Comparison of ENCODE assay signal across 22 cellular contexts in genomic region chr5:169347786-169348185, GRCh38. TPM values are rescaled to one million over a fixed set of nuclear protein-coding genes. Genes with fewer than 3 reads are reported as not detected.
DNase-seq lines count a peak whose midpoint lies in the region; ATAC-seq and TF ChIP-seq lines count a peak whose summit lies in the region.
"Had no signal": no experiment of that assay in that cellular context is flagged by ENCODE, and none has a peak within 500 bp of the region (broad histone marks: within the 10 kb centered on the region; RNA-seq: fewer than 3 reads in every experiment).

No MANE protein-coding gene starts in this region.

- no peak overlapping the region for H3K9ac ChIP-seq in skeletal muscle tissue (ENCODE audit: low read depth in 1 of 3, low read length in 3 of 3)

- intact Hi-C loops in heart right ventricle (cut with DNase I) = no loop called here

- no peaks in the 10 kb centered on the region for H3K9me3 Mint-ChIP-seq in stimulated activated naive CD8-positive, alpha-beta T cell treated with anti-CD3 and anti-CD28 coated beads, Interleukin-15, amount 100 ng/mL, for 72 hours
- H3K9me3 Mint-ChIP-seq: activated naive CD8-positive, alpha-beta T cell treated with anti-CD3 and anti-CD28 coated beads, Interleukin-2, amount 50 U/mL, for 24 hours; activated T-cell treated with anti-CD3 and anti-CD28 coated beads, Interleukin-2, amount 50 U/mL, for 72 hours; central memory CD8-positive, alpha-beta T cell; nephron progenitor cell; stimulated activated memory B cell treated with anti-CD40 and anti-IgM and Interleukin-4, amounts not matched to agents 10 μg/mL and 1 μg/mL and 100 μg/mL, for 72 hours; T-helper 2 cell treated with Interferon-gamma antibody and Interleukin-4, amounts not matched to agents 5 μg/mL and 100 μg/mL, for 36 hours had no signal

- H3K36me3 ChIP-seq in skeletal muscle tissue (ENCODE audit: control insufficient read depth in 3 of 3, insufficient read depth in 3 of 3, low read length in 3 of 3) (no peaks in the 10 kb centered on the region), heart right ventricle (no peaks in the 10 kb centered on the region)
- H3K36me3 ChIP-seq: heart left ventricle, Peyer's patch had no signal

- H3K4me3 Mint-ChIP-seq in stimulated activated naive CD8-positive, alpha-beta T cell treated with anti-CD3 and anti-CD28 coated beads, Interleukin-15, amount 100 ng/mL, for 72 hours = no peak overlapping the region
- H3K4me3 Mint-ChIP-seq: activated naive CD8-positive, alpha-beta T cell treated with anti-CD3 and anti-CD28 coated beads, Interleukin-2, amount 50 U/mL, for 24 hours; activated T-cell treated with anti-CD3 and anti-CD28 coated beads, Interleukin-2, amount 50 U/mL, for 72 hours; central memory CD8-positive, alpha-beta T cell; nephron progenitor cell; stimulated activated memory B cell treated with anti-CD40 and anti-IgM and Interleukin-4, amounts not matched to agents 10 μg/mL and 1 μg/mL and 100 μg/mL, for 72 hours; T-helper 2 cell treated with Interferon-gamma antibody and Interleukin-4, amounts not matched to agents 5 μg/mL and 100 μg/mL, for 36 hours had no signal

- H3K27ac ChIP-seq in skeletal muscle tissue (ENCODE audit: low read depth, low read length) = peak overlapping the region; percentile 43
- peak overlapping the region in 1 of 10 donors; percentile 19 for H3K27ac ChIP-seq in heart right ventricle
- H3K27ac ChIP-seq: C4-2B, Peyer's patch had no signal

- WGBS in heart right ventricle, 2 donors = 50 to 84% methylated on average over 2 of the region's 2 CpGs

- DNase-seq in AG20443 (ENCODE audit: low spot score) (peak; percentile 39), RPMI7951 (ENCODE audit: low read depth) (peak; percentile 51), fibroblast of peridontal ligament (ENCODE audit: extremely low read depth) (peak; percentile 66), heart right ventricle (no peak)
- DNase-seq in stimulated activated naive CD8-positive, alpha-beta T cell treated with anti-CD3 and anti-CD28 coated beads, Interleukin-15, amount 100 ng/mL, for 72 hours = no peak
- DNase-seq: activated CD4-positive, alpha-beta T cell treated with anti-CD3 and anti-CD28 coated beads, Interleukin-2, amount 50 U/mL, for 48 hours; activated CD4-positive, CD25-positive, alpha-beta regulatory T cell treated with anti-CD3 and anti-CD28 coated beads, Interleukin-2, amount 50 U/mL, for 72 hours; activated naive CD8-positive, alpha-beta T cell treated with anti-CD3 and anti-CD28 coated beads, Interleukin-2, amount 50 U/mL, for 24 hours; activated T-cell treated with anti-CD3 and anti-CD28 coated beads, Interleukin-2, amount 50 U/mL, for 72 hours; COR-L47; heart left ventricle; NCI-H748 treated with DMSO at 0.1 percent for 48 hours; nephron progenitor cell; Peyer's patch; SHP77 treated with DMSO at 0.1 percent for 48 hours had no signal

- no peak overlapping the region for H3K27ac Mint-ChIP-seq in stimulated activated naive CD8-positive, alpha-beta T cell treated with anti-CD3 and anti-CD28 coated beads, Interleukin-15, amount 100 ng/mL, for 72 hours
- H3K27ac Mint-ChIP-seq: activated naive CD8-positive, alpha-beta T cell treated with anti-CD3 and anti-CD28 coated beads, Interleukin-2, amount 50 U/mL, for 24 hours; activated T-cell treated with anti-CD3 and anti-CD28 coated beads, Interleukin-2, amount 50 U/mL, for 72 hours; nephron progenitor cell; stimulated activated memory B cell treated with anti-CD40 and anti-IgM and Interleukin-4, amounts not matched to agents 10 μg/mL and 1 μg/mL and 100 μg/mL, for 72 hours; T-helper 2 cell treated with Interferon-gamma antibody and Interleukin-4, amounts not matched to agents 5 μg/mL and 100 μg/mL, for 36 hours had no signal

- H3K4me1 ChIP-seq in skeletal muscle tissue (ENCODE audit: control insufficient read depth in 3 of 3, insufficient read depth in 3 of 3, low read length in 3 of 3) (peaks cover 0 to 3% (median 3%) of the 10 kb centered on the region in 3 donors), heart right ventricle (peaks cover 0 to 11% (median 0%) of the 10 kb centered on the region in 9 donors)
- H3K4me1 ChIP-seq: Peyer's patch had no signal

- ATAC-seq in stimulated activated naive CD8-positive, alpha-beta T cell treated with anti-CD3 and anti-CD28 coated beads, Interleukin-15, amount 100 ng/mL, for 72 hours = no peak
- no peak for ATAC-seq in heart right ventricle
- no peak for ATAC-seq in GM19035 (IDR thresholded peaks at IDR 0.05; ENCODE audit: unreplicated experiment)
- ATAC-seq: activated naive CD8-positive, alpha-beta T cell treated with anti-CD3 and anti-CD28 coated beads, Interleukin-2, amount 50 U/mL, for 24 hours; activated T-cell treated with anti-CD3 and anti-CD28 coated beads, Interleukin-2, amount 50 U/mL, for 72 hours; heart left ventricle; stimulated activated memory B cell treated with anti-CD40 and anti-IgM and Interleukin-4, amounts not matched to agents 10 μg/mL and 1 μg/mL and 100 μg/mL, for 72 hours had no signal

- H3K27me3 Mint-ChIP-seq in stimulated activated naive CD8-positive, alpha-beta T cell treated with anti-CD3 and anti-CD28 coated beads, Interleukin-15, amount 100 ng/mL, for 72 hours = peaks cover 11% of the 10 kb centered on the region

- H3K9me3 ChIP-seq in skeletal muscle tissue (ENCODE audit: control insufficient read depth in 3 of 3, low read length in 3 of 3) (no peaks in the 10 kb centered on the region), heart right ventricle (no peaks in the 10 kb centered on the region)
- H3K9me3 ChIP-seq: heart left ventricle, Peyer's patch had no signal

- no peak for TF ChIP-seq CTCF in heart right ventricle (IDR thresholded peaks at IDR 0.05)

- H3K4me3 ChIP-seq in skeletal muscle tissue (ENCODE audit: low read length in 3 of 3) = no peak overlapping the region
- H3K4me3 ChIP-seq in heart right ventricle = no peak overlapping the region
- H3K4me3 ChIP-seq: heart left ventricle, lung, Peyer's patch had no signal

- H3K4me1 Mint-ChIP-seq in stimulated activated naive CD8-positive, alpha-beta T cell treated with anti-CD3 and anti-CD28 coated beads, Interleukin-15, amount 100 ng/mL, for 72 hours = no peaks in the 10 kb centered on the region
- H3K4me1 Mint-ChIP-seq: activated naive CD8-positive, alpha-beta T cell treated with anti-CD3 and anti-CD28 coated beads, Interleukin-2, amount 50 U/mL, for 24 hours; central memory CD8-positive, alpha-beta T cell; stimulated activated memory B cell treated with anti-CD40 and anti-IgM and Interleukin-4, amounts not matched to agents 10 μg/mL and 1 μg/mL and 100 μg/mL, for 72 hours had no signal

- no peaks in the 10 kb centered on the region for H3K27me3 ChIP-seq in skeletal muscle tissue (ENCODE audit: control insufficient read depth in 3 of 3, insufficient read depth in 3 of 3, low read length in 3 of 3)
- H3K27me3 ChIP-seq in heart right ventricle = peaks cover 0 to 37% (median 16%) of the 10 kb centered on the region in 7 donors
- H3K27me3 ChIP-seq: Peyer's patch had no signal

RNA-seq across cellular contexts. Expression of gene SLIT3, which starts 46.8 kb away (rescaled TPM):
- total RNA-seq in RPMI7951 (2014; rRNA removed; shearing (Covaris generic)) = 0.72 and 1.3 TPM in 2 replicates
- 7.8 TPM for total RNA-seq in skeletal muscle tissue
- total RNA-seq in heart right ventricle = 10 to 100 TPM in 7 of 10 donors, 1 to 10 TPM in 3; 8.1 to 29.2 (median 13.5) TPM
- 1 to 10 TPM; 2.0 to 2.8 TPM for polyA plus RNA-seq in heart right ventricle

Comparison
In these comparisons a context has a peak if more than half of its experiments do, and no peak if none do; other contexts are left out.
1. DNase-seq: peak in AG20443 (single experiment), RPMI7951 (single experiment) and fibroblast of peridontal ligament (single experiment); none in stimulated activated naive CD8-positive, alpha-beta T cell treated with anti-CD3 and anti-CD28 coated beads, Interleukin-15, amount 100 ng/mL, for 72 hours (0 of 2) and heart right ventricle (0 of 2).